14 cellular contexts compared by ENCODE assay signal in genomic region chr3:42847731-42848130, GRCh38. TPM values are rescaled to one million over a fixed set of nuclear protein-coding genes. Genes with fewer than 3 reads are reported as not detected.
A peak's percentile ranks its signal among the peaks of the same experiment; 100 is the strongest.
DNase-seq lines count a peak whose midpoint lies in the region; ATAC-seq, FAIRE-seq and TF ChIP-seq lines count a peak whose summit lies in the region.
"Had no signal": no experiment of that assay in that cellular context is flagged by ENCODE, and none has a peak within 500 bp of the region (broad histone marks: within the 10 kb centered on the region; RNA-seq: fewer than 3 reads in every experiment).

No MANE protein-coding gene starts in this region.

- no peaks in the 10 kb centered on the region for H4K20me1 ChIP-seq in GM12878 (ENCODE audit: control insufficient read depth, insufficient read depth)

- H3K9me3 ChIP-seq in GM12878 (replicated peaks; ENCODE audit: control insufficient read depth, insufficient read depth, low read length) (no peaks in the 10 kb centered on the region), tibial artery (no peaks in the 10 kb centered on the region)

- peak; percentile 27 for DNase-seq in NCI-H2029 (lab: John Stamatoyannopoulos, UW)
- no peak for DNase-seq in NCI-H2029 treated with DMSO at 0.1 percent for 48 hours (lab: John Stamatoyannopoulos, UW)
- no peak for DNase-seq in GM12878 (ENCODE audit: low read depth, low spot score)
- DNase-seq in mesendoderm, result peak; percentile 26
- no peak for DNase-seq in tibial artery
- no peak for DNase-seq in NCI-H526 treated with DMSO at 0.1 percent for 48 hours (lab: John Stamatoyannopoulos, UW)
- DNase-seq in activated CD4-positive, CD25-positive, alpha-beta regulatory T cell treated with anti-CD3 and anti-CD28 coated beads, Interleukin-2, amount 50 U/mL, for 72 hours, result no peak
- DNase-seq in activated CD4-positive, alpha-beta T cell treated with anti-CD3 and anti-CD28 coated beads, Interleukin-2, amount 50 U/mL, for 4 hours, result no peak
- DNase-seq: 8988T; NCI-H1436; NK-92 treated with Interleukin-12 subunit alpha and Interleukin-12 subunit beta, amount 100 ng/mL, for 24 hours had no signal

- no peaks in the 10 kb centered on the region for H3K79me1 ChIP-seq in mesendoderm (ENCODE audit: low read length)

- TF ChIP-seq CTCF in GM12878 (IDR thresholded peaks at IDR 0.05 in 2 of 3, conservative IDR thresholded peaks at IDR 0.05 in 1 of 3; ENCODE audit: control insufficient read depth in 2 of 3, extremely low read depth in 1 of 3, insufficient read depth in 1 of 3, low read depth in 3 of 3, low read length in 3 of 3) (no peak), tibial artery (IDR thresholded peaks at IDR 0.05) (no peak)

- SMC1A ChIA-PET in GM12878 (lab: Charles Lee; ENCODE audit: uncharacterized antibody, unreplicated experiment), result interaction anchor here (0.5 kb wide), 1 partner anchor 521 kb away, joined by 3 read pairs; no protein-coding TSS in a partner anchor

- no peak overlapping the region for H3K23ac ChIP-seq in mesendoderm (ENCODE audit: low read length)

- H3K36me3 ChIP-seq in GM12878 (ENCODE audit: control insufficient read depth in 2 of 2, insufficient read depth in 2 of 2, low read length in 1 of 2), result no peaks in the 10 kb centered on the region
- no peaks in the 10 kb centered on the region for H3K36me3 ChIP-seq in mesendoderm (ENCODE audit: control insufficient read depth, insufficient read depth, low read length)
- no peaks in the 10 kb centered on the region for H3K36me3 ChIP-seq in tibial artery

- TF ChIP-seq RAD21 in GM12878 (IDR thresholded peaks at IDR 0.05; ENCODE audit: insufficient read depth, low read depth, low read length), result no peak

- H3K27ac ChIP-seq in GM12878 (ENCODE audit: control insufficient read depth, insufficient read depth), result no peak overlapping the region
- no peak overlapping the region for H3K27ac ChIP-seq in mesendoderm (ENCODE audit: low read depth, low read length)
- peak overlapping the region; percentile 68 to 79 for H3K27ac ChIP-seq in tibial artery

- TF ChIP-seq POLR2A in GM12878 (IDR thresholded peaks at IDR 0.05; ENCODE audit: low read depth, low read length), result no peak

- H3K4me1 ChIP-seq in GM12878 (ENCODE audit: control insufficient read depth, insufficient read depth, low read length) (peaks cover 5% of the 10 kb centered on the region), mesendoderm (ENCODE audit: control insufficient read depth, low read depth, low read length) (peaks cover 4% of the 10 kb centered on the region), tibial artery (peaks cover 5 to 77% (median 60%) of the 10 kb centered on the region in 4 donors)

- no peak overlapping the region for H2AK5ac ChIP-seq in mesendoderm (ENCODE audit: low read length)

- no peak for TF ChIP-seq EP300 in GM12878 (IDR thresholded peaks at IDR 0.05; ENCODE audit: borderline replicate concordance in 1 of 2, control insufficient read depth in 1 of 2, low read depth in 2 of 2, low read length in 2 of 2)

- H2AFZ ChIP-seq in GM12878 (ENCODE audit: control insufficient read depth, low read depth, low read length), result no peak overlapping the region; the same call in 1 of the 2 replicates

- ATAC-seq in GM12878, result peak; percentile 24; the same call in 1 of the 3 replicates

- H4K8ac ChIP-seq in mesendoderm (ENCODE audit: low read depth, low read length), result no peak overlapping the region

- no peak for FAIRE-seq in GM12878 (lab: Jason Lieb, UNC)
- FAIRE-seq: HTR-8/SVneo had no signal

- no peak overlapping the region for H2BK5ac ChIP-seq in mesendoderm (ENCODE audit: low read length)

- H3K9ac ChIP-seq in GM12878 (ENCODE audit: control insufficient read depth, insufficient read depth, low read length) (no peak overlapping the region), mesendoderm (ENCODE audit: low read length) (no peak overlapping the region)

- intact Hi-C loops in GM12878 (cut with micrococcal nuclease; ENCODE audit: unreplicated experiment), result no loop called here
- intact Hi-C loops in tibial artery (cut with DNase I; ENCODE audit: low total_unique reads), result no loop called here

- no peak overlapping the region for H3K56ac ChIP-seq in mesendoderm (ENCODE audit: low read length)

- H3K4me3 ChIP-seq in GM12878, result no peak overlapping the region
- no peak overlapping the region for H3K4me3 ChIP-seq in mesendoderm (ENCODE audit: low read length)
- H3K4me3 ChIP-seq in tibial artery, result no peak overlapping the region

- WGBS in GM12878 (ENCODE audit: insufficient coverage, insufficient replicate concordance, low lambda C conversion rate, missing lambda C conversion rate), result 33% methylated on average over 4 of the region's 4 CpGs
- no CpG with 5 or more reads among the region's 4 CpGs for WGBS in mesendoderm (ENCODE audit: extremely low coverage, insufficient coverage, low lambda C conversion rate)

- BruUV-seq in GM12878 (replicated peaks; lab: Mats Ljungman, UMichigan), result no TSS peak

- CTCF ChIA-PET in GM12878 (lab: Yijun Ruan, JAX), result interaction anchor here (1.3 to 5.2 kb wide), 2 partner anchors 8 to 16 kb away, joined by 3 to 24 read pairs; no protein-coding TSS in a partner anchor

- H2BK15ac ChIP-seq in mesendoderm (replicated peaks; ENCODE audit: low read depth), result no peak overlapping the region

- RAD21 ChIA-PET in GM12878 (lab: Charles Lee; ENCODE audit: unreplicated experiment), result interaction anchor here (1.3 kb wide), 1 partner anchor 33 kb away, joined by 3 read pairs; no protein-coding TSS in a partner anchor

- H4K5ac ChIP-seq in mesendoderm (ENCODE audit: low read length), result no peak overlapping the region

- no peak overlapping the region for H3K18ac ChIP-seq in mesendoderm (ENCODE audit: low read length)

- POLR2A ChIA-PET in GM12878 (lab: Charles Lee), result interaction anchor here (0.6 to 0.7 kb wide), 3 partner anchors 27 to 85 kb away, joined by 3 to 4 read pairs (median 3); no protein-coding TSS in a partner anchor

- H3K79me2 ChIP-seq in GM12878 (ENCODE audit: control insufficient read depth, insufficient read depth, low read length) (no peaks in the 10 kb centered on the region), mesendoderm (ENCODE audit: control insufficient read depth, insufficient read depth, low read length) (no peaks in the 10 kb centered on the region)

- H3K27me3 ChIP-seq in GM12878 (replicated peaks in 1 of 2; ENCODE audit: control insufficient read depth in 2 of 2, insufficient read depth in 2 of 2, low read length in 1 of 2), result no peaks in the 10 kb centered on the region
- no peaks in the 10 kb centered on the region for H3K27me3 ChIP-seq in mesendoderm (ENCODE audit: insufficient read depth, low read length, poor library complexity)
- no peaks in the 10 kb centered on the region for H3K27me3 ChIP-seq in tibial artery

- H2BK120ac ChIP-seq in mesendoderm (ENCODE audit: low read depth, low read length), result no peak overlapping the region

- in situ Hi-C loops in GM12878 (cut with MboI), result no loop called here

- H3K4me2 ChIP-seq in GM12878 (ENCODE audit: control insufficient read depth, insufficient read depth), result no peak overlapping the region
- no peak overlapping the region for H3K4me2 ChIP-seq in mesendoderm (ENCODE audit: low read length)

- no peak overlapping the region for H3K4ac ChIP-seq in mesendoderm (ENCODE audit: low read depth, low read length)

RNA-seq across cellular contexts. Expression of gene CYP8B1, which starts 27.9 kb away (rescaled TPM):
- total RNA-seq in GM12878 (2013; cell fraction: nucleolus; rRNA removed), result not detected in 2 replicates
- total RNA-seq in GM12878 (2014; rRNA removed) (not detected in 2 replicates), GM12878 (2014; rRNA removed; fragmentation: Illumina TruSeq; extraction: Trizol) (not detected in 2 replicates), GM12878 (2021) (0.08 and 0.24 TPM in 2 replicates)
- not detected for polyA plus RNA-seq in GM12878 (2011; ENCODE audit: low read depth)
- polyA plus RNA-seq in GM12878 (2011; rRNA removed) (not detected in 2 replicates), GM12878 (2014; fragmentation: Illumina TruSeq; extraction: Trizol) (not detected in 2 replicates), GM12878 (2014; fragmentation: Nextera tagmentation; extraction: Ambion mirVana) (not detected), GM12878 (2014; rRNA removed) (not detected in 2 replicates), GM12878 (2016; fragmentation: Nextera tagmentation; extraction: Ambion mirVana) (not detected)
- polyA plus RNA-seq in GM12878 (2011; cell fraction: cytosol; rRNA removed), result not detected in 2 replicates
- not detected in 2 replicates for polyA plus RNA-seq in GM12878 (2011; cell fraction: nucleus; rRNA removed)
- 0.03 and 0.04 TPM in 2 replicates for polyA plus RNA-seq in GM12878 (2012)
- polyA minus RNA-seq in GM12878 (2011; rRNA and poly(A)+ RNA removed), result not detected in 2 replicates
- polyA minus RNA-seq in GM12878 (2011; cell fraction: cytosol; rRNA and poly(A)+ RNA removed), result not detected in 2 replicates
- not detected in 2 replicates for polyA minus RNA-seq in GM12878 (2011; cell fraction: nucleus; rRNA and poly(A)+ RNA removed)
- polyA plus RNA-seq in mesendoderm (2013, experiment 1 of 2), result 0.01 TPM
- not detected for polyA plus RNA-seq in mesendoderm (2013, experiment 2 of 2)
- total RNA-seq: Daoy, mesenteric fat pad had no signal

RNA-seq across cellular contexts. Expression of gene ACKR2, which starts 38.5 kb away (rescaled TPM):
- total RNA-seq in GM12878 (2013; cell fraction: nucleolus; rRNA removed), result 1.2 and 2.2 TPM in 2 replicates
- 0.05 TPM in 1 of 2 replicates, not detected in the other for total RNA-seq in GM12878 (2014; rRNA removed)
- 0.18 TPM in 1 of 2 replicates, not detected in the other for total RNA-seq in GM12878 (2014; rRNA removed; fragmentation: Illumina TruSeq; extraction: Trizol)
- 0.36 and 0.82 TPM in 2 replicates for total RNA-seq in GM12878 (2021)
- not detected for polyA plus RNA-seq in GM12878 (2011; ENCODE audit: low read depth)
- polyA plus RNA-seq in GM12878 (2011; rRNA removed), result 0.13 and 0.35 TPM in 2 replicates
- 0.06 and 0.10 TPM in 2 replicates for polyA plus RNA-seq in GM12878 (2011; cell fraction: cytosol; rRNA removed)
- 0.31 and 0.36 TPM in 2 replicates for polyA plus RNA-seq in GM12878 (2011; cell fraction: nucleus; rRNA removed)
- 0.18 and 0.30 TPM in 2 replicates for polyA plus RNA-seq in GM12878 (2012)
- polyA plus RNA-seq in GM12878 (2014; fragmentation: Illumina TruSeq; extraction: Trizol), result 0.28 and 0.36 TPM in 2 replicates
- under 1 TPM; 0.05 TPM for polyA plus RNA-seq in GM12878 (2014; fragmentation: Nextera tagmentation; extraction: Ambion mirVana)
- polyA plus RNA-seq in GM12878 (2014; rRNA removed), result 0.10 and 0.91 TPM in 2 replicates
- under 1 TPM in 1 of 2 experiments, not detected in 1; 0.17 TPM for polyA plus RNA-seq in GM12878 (2016; fragmentation: Nextera tagmentation; extraction: Ambion mirVana)
- polyA minus RNA-seq in GM12878 (2011; rRNA and poly(A)+ RNA removed), result 0.22 and 0.36 TPM in 2 replicates
- not detected in 2 replicates for polyA minus RNA-seq in GM12878 (2011; cell fraction: cytosol; rRNA and poly(A)+ RNA removed)
- polyA minus RNA-seq in GM12878 (2011; cell fraction: nucleus; rRNA and poly(A)+ RNA removed), result 0.36 and 0.77 TPM in 2 replicates
- polyA plus RNA-seq in mesendoderm (2013, experiment 1 of 2), result 0.27 TPM
- polyA plus RNA-seq in mesendoderm (2013, experiment 2 of 2), result 0.27 TPM

RNA-seq across cellular contexts. Expression of gene HIGD1A, which starts 43.4 kb away (rescaled TPM):
- 16.7 and 20.1 TPM in 2 replicates for total RNA-seq in GM12878 (2013; cell fraction: nucleolus; rRNA removed)
- 91.6 and 116 TPM in 2 replicates for total RNA-seq in GM12878 (2014; rRNA removed)
- total RNA-seq in GM12878 (2014; rRNA removed; fragmentation: Illumina TruSeq; extraction: Trizol), result 132 and 135 TPM in 2 replicates
- total RNA-seq in GM12878 (2021), result 68.2 and 73.9 TPM in 2 replicates
- 66.9 TPM for polyA plus RNA-seq in GM12878 (2011; ENCODE audit: low read depth)
- 179 and 268 TPM in 2 replicates for polyA plus RNA-seq in GM12878 (2011; rRNA removed)
- 48.2 and 57.0 TPM in 2 replicates for polyA plus RNA-seq in GM12878 (2011; cell fraction: cytosol; rRNA removed)
- 41.2 and 48.6 TPM in 2 replicates for polyA plus RNA-seq in GM12878 (2011; cell fraction: nucleus; rRNA removed)
- polyA plus RNA-seq in GM12878 (2012), result 71.3 and 86.8 TPM in 2 replicates
- 171 and 178 TPM in 2 replicates for polyA plus RNA-seq in GM12878 (2014; fragmentation: Illumina TruSeq; extraction: Trizol)
- 100 to 1,000 TPM; 405 to 487 TPM for polyA plus RNA-seq in GM12878 (2014; fragmentation: Nextera tagmentation; extraction: Ambion mirVana)
- 90.3 and 119 TPM in 2 replicates for polyA plus RNA-seq in GM12878 (2014; rRNA removed)
- polyA plus RNA-seq in GM12878 (2016; fragmentation: Nextera tagmentation; extraction: Ambion mirVana), result 100 to 1,000 TPM; 254 to 271 TPM
- polyA minus RNA-seq in GM12878 (2011; rRNA and poly(A)+ RNA removed), result 28.0 and 49.1 TPM in 2 replicates
- 19.1 and 19.4 TPM in 2 replicates for polyA minus RNA-seq in GM12878 (2011; cell fraction: cytosol; rRNA and poly(A)+ RNA removed)
- polyA minus RNA-seq in GM12878 (2011; cell fraction: nucleus; rRNA and poly(A)+ RNA removed), result 8.6 and 14.2 TPM in 2 replicates
- polyA plus RNA-seq in mesendoderm (2013, experiment 1 of 2), result 244 TPM
- polyA plus RNA-seq in mesendoderm (2013, experiment 2 of 2), result 237 TPM

RNA-seq across cellular contexts. Expression of gene ZNF662, which starts 58.2 kb away (rescaled TPM):
- 0.13 and 0.27 TPM in 2 replicates for total RNA-seq in GM12878 (2013; cell fraction: nucleolus; rRNA removed)
- not detected in 2 replicates for total RNA-seq in GM12878 (2014; rRNA removed)
- total RNA-seq in GM12878 (2014; rRNA removed; fragmentation: Illumina TruSeq; extraction: Trizol), result not detected in 2 replicates
- total RNA-seq in GM12878 (2021), result 0.05 TPM in 1 of 2 replicates, not detected in the other
- polyA plus RNA-seq in GM12878 (2011; ENCODE audit: low read depth), result not detected
- polyA plus RNA-seq in GM12878 (2011; rRNA removed), result 0.03 TPM in 1 of 2 replicates, not detected in the other
- polyA plus RNA-seq in GM12878 (2011; cell fraction: cytosol; rRNA removed), result not detected in 2 replicates
- not detected in 2 replicates for polyA plus RNA-seq in GM12878 (2011; cell fraction: nucleus; rRNA removed)
- polyA plus RNA-seq in GM12878 (2012), result not detected in 2 replicates
- polyA plus RNA-seq in GM12878 (2014; fragmentation: Illumina TruSeq; extraction: Trizol), result not detected in 2 replicates
- polyA plus RNA-seq in GM12878 (2014; fragmentation: Nextera tagmentation; extraction: Ambion mirVana), result not detected
- polyA plus RNA-seq in GM12878 (2014; rRNA removed), result not detected in 2 replicates
- polyA plus RNA-seq in GM12878 (2016; fragmentation: Nextera tagmentation; extraction: Ambion mirVana), result not detected
- not detected in 2 replicates for polyA minus RNA-seq in GM12878 (2011; rRNA and poly(A)+ RNA removed)
- polyA minus RNA-seq in GM12878 (2011; cell fraction: cytosol; rRNA and poly(A)+ RNA removed), result not detected in 2 replicates
- not detected in 2 replicates for polyA minus RNA-seq in GM12878 (2011; cell fraction: nucleus; rRNA and poly(A)+ RNA removed)
- 0.10 TPM for polyA plus RNA-seq in mesendoderm (2013, experiment 1 of 2)
- 0.08 TPM for polyA plus RNA-seq in mesendoderm (2013, experiment 2 of 2)

Comparison
In these comparisons a context has a peak if more than half of its experiments do, and no peak if none do; other contexts are left out.
1. DNase-seq: peak in NCI-H2029 (single experiment) and mesendoderm (single experiment); none in NCI-H2029 treated with DMSO at 0.1 percent for 48 hours (single experiment), GM12878 (single experiment), tibial artery (0 of 2), NCI-H526 treated with DMSO at 0.1 percent for 48 hours (single experiment), activated CD4-positive, CD25-positive, alpha-beta regulatory T cell treated with anti-CD3 and anti-CD28 coated beads, Interleukin-2, amount 50 U/mL, for 72 hours (single experiment) and activated CD4-positive, alpha-beta T cell treated with anti-CD3 and anti-CD28 coated beads, Interleukin-2, amount 50 U/mL, for 4 hours (0 of 2).
2. H3K27ac ChIP-seq: peak in tibial artery (2 of 2); none in GM12878 (single experiment) and mesendoderm (single experiment).